ENCODE assay signal across 26 cellular contexts in the genomic region with DNA sequence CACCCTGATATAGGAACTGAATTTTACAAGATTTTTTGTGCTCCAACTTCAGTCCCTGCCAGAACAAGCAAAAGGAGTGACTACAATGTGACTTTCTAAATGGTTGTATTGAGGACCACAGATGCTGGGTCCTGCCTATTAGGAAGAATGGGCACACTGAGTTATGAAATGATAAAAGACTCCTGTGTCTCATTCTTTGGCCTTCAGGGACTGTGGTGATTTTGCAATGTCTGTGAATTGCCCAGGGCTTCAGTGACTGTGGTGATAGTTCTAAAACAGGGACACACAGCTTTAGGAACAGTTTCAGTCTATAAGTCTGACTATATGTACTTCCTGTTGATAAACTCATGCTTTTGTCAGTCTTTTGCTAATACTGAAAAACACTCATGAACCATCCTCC.
"Had no signal": no experiment of that assay in that cellular context is flagged by ENCODE, and none has a peak within 500 bp of the region (broad histone marks: within the 10 kb centered on the region; RNA-seq: fewer than 3 reads in every experiment).

No MANE protein-coding gene starts in this region.

- H3K4me1 ChIP-seq: adrenal gland, ascending aorta, heart left ventricle, parathyroid adenoma, right atrium auricular region, testis had no signal

- ATAC-seq: activated CD4-positive, CD25-positive, alpha-beta regulatory T cell treated with anti-CD3 and anti-CD28 coated beads, Interleukin-2, amount 50 U/mL, for 24 hours; esophagus mucosa; heart left ventricle; stimulated activated naive CD8-positive, alpha-beta T cell treated with anti-CD3 and anti-CD28 coated beads, Interleukin-15, Interleukin-2, amounts not matched to agents 100 U/mL and 50 U/mL, for 24 hours had no signal

- H3K27me3 ChIP-seq: adrenal gland, ascending aorta, heart left ventricle, right atrium auricular region, testis had no signal

- H3K9me3 ChIP-seq: adrenal gland, ascending aorta, heart left ventricle, right atrium auricular region, testis had no signal

- H3K27ac ChIP-seq: adrenal gland, ascending aorta, heart left ventricle, parathyroid adenoma, right atrium auricular region, testis, WERI-Rb-1 had no signal

- H3K9ac ChIP-seq: parathyroid adenoma had no signal

- DNase-seq: activated CD4-positive, alpha-beta memory T cell treated with anti-CD3 and anti-CD28 coated beads for 36 hours; activated CD4-positive, alpha-beta T cell treated with anti-CD3 and anti-CD28 coated beads for 48 hours; activated CD8-positive, alpha-beta memory T cell treated with anti-CD3 and anti-CD28 coated beads, Interleukin-2, amount 50 U/mL, for 4 hours; activated effector memory CD4-positive, alpha-beta T cell treated with anti-CD3 and anti-CD28 coated beads, Interleukin-2, amount 50 U/mL, for 16 hours; activated naive CD4-positive, alpha-beta T cell treated with anti-CD3 and anti-CD28 coated beads for 36 hours; activated naive CD8-positive, alpha-beta T cell treated with anti-CD3 and anti-CD28 coated beads for 36 hours; activated T-cell treated with anti-CD3 and anti-CD28 coated beads, Interleukin-2, amount 50 U/mL, for 1 hour; central memory CD4-positive, alpha-beta T cell; foreskin fibroblast; heart left ventricle; immature natural killer cell; kidney; naive B cell; nephron progenitor cell; stimulated activated CD4-positive, alpha-beta T cell treated with anti-CD3 and anti-CD28 coated beads, Interleukin-2, amount 100 ng/mL, for 48 hours; stimulated activated naive CD8-positive, alpha-beta T cell treated with anti-CD3 and anti-CD28 coated beads, Interleukin-15, Interleukin-2, amounts not matched to agents 100 U/mL and 50 U/mL, for 24 hours; T-helper 9 cell; testis; trophoblast cell; WERI-Rb-1 had no signal

- H3K36me3 ChIP-seq: adrenal gland, ascending aorta, heart left ventricle, right atrium auricular region, WERI-Rb-1 had no signal

- H3K4me3 ChIP-seq: adrenal gland, ascending aorta, heart left ventricle, right atrium auricular region, testis had no signal

- H3K79me2 ChIP-seq: parathyroid adenoma had no signal

- H2AFZ ChIP-seq: parathyroid adenoma had no signal
